ENCODE assay signal across 9 cellular contexts in genomic region chr2:27920148-27920885, GRCh38. TPM values are rescaled to one million over a fixed set of nuclear protein-coding genes. Genes with fewer than 3 reads are reported as not detected.
DNase-seq lines count a peak whose midpoint lies in the region; ATAC-seq lines count a peak whose summit lies in the region.
"Had no signal": no experiment of that assay in that cellular context is flagged by ENCODE, and none has a peak within 500 bp of the region (broad histone marks: within the 10 kb centered on the region; RNA-seq: fewer than 3 reads in every experiment).

No MANE protein-coding gene starts in this region.

- peaks cover 21% of the 10 kb centered on the region for H3K4me1 ChIP-seq in BLaER1

- H3K4me2 ChIP-seq in BLaER1 = peak overlapping the region; percentile 25

- no peak overlapping the region for H3K4me3 Mint-ChIP-seq in T-helper 2 cell treated with Interferon-gamma antibody and Interleukin-4, amounts not matched to agents 5 μg/mL and 100 μg/mL, for 36 hours

- H3K9ac ChIP-seq in BLaER1 = no peak overlapping the region

- H3K9me3 Mint-ChIP-seq in T-helper 2 cell treated with Interferon-gamma antibody and Interleukin-4, amounts not matched to agents 5 μg/mL and 100 μg/mL, for 36 hours = no peaks in the 10 kb centered on the region

- no peaks in the 10 kb centered on the region for H4K20me1 ChIP-seq in BLaER1

- no peaks in the 10 kb centered on the region for H3K27me3 ChIP-seq in BLaER1

- 0 out of 2 replicates have a peak, but pooled peaks cover 4% of the 10 kb centered on the region for H3K9me3 ChIP-seq in BLaER1

- H3K4me1 Mint-ChIP-seq in T-helper 2 cell treated with Interferon-gamma antibody and Interleukin-4, amounts not matched to agents 5 μg/mL and 100 μg/mL, for 36 hours (ENCODE audit: low read depth) = peaks cover 10% of the 10 kb centered on the region

- H3K4me3 ChIP-seq in BLaER1 = no peak overlapping the region

- no peaks in the 10 kb centered on the region for H3K27me3 Mint-ChIP-seq in T-helper 2 cell treated with Interferon-gamma antibody and Interleukin-4, amounts not matched to agents 5 μg/mL and 100 μg/mL, for 36 hours (ENCODE audit: low read depth)

- H3K27ac ChIP-seq in BLaER1 = no peak overlapping the region

- H3K36me3 Mint-ChIP-seq in T-helper 2 cell treated with Interferon-gamma antibody and Interleukin-4, amounts not matched to agents 5 μg/mL and 100 μg/mL, for 36 hours (ENCODE audit: low read depth) = peaks cover 8% of the 10 kb centered on the region

- peaks cover 6% of the 10 kb centered on the region for H3K36me3 ChIP-seq in BLaER1

- DNase-seq in NCI-H2029 treated with DMSO at 0.1 percent for 48 hours (lab: John Stamatoyannopoulos, UW) = peak; percentile 19
- DNase-seq in dermis microvascular lymphatic vessel endothelial cell (ENCODE audit: low read depth in 2 of 2) = peak; percentile 89 to 91
- DNase-seq in mucosa of gallbladder (ENCODE audit: low spot score) = peak; percentile 26
- no peak for DNase-seq in T-helper 2 cell treated with Interferon-gamma antibody and Interleukin-4, amounts not matched to agents 5 μg/mL and 100 μg/mL, for 36 hours (ENCODE audit: low spot score)
- DNase-seq in activated CD4-positive, CD25-positive, alpha-beta regulatory T cell treated with anti-CD3 and anti-CD28 coated beads, Interleukin-2, amount 50 U/mL, for 72 hours = no peak
- no peak for DNase-seq in activated naive CD4-positive, alpha-beta T cell treated with anti-CD3 and anti-CD28 coated beads, Interleukin-2, amount 50 U/mL, for 16 hours
- DNase-seq: activated CD4-positive, alpha-beta T cell treated with anti-CD3 and anti-CD28 coated beads for 4 hours had no signal

- no peak overlapping the region for H3K27ac Mint-ChIP-seq in T-helper 2 cell treated with Interferon-gamma antibody and Interleukin-4, amounts not matched to agents 5 μg/mL and 100 μg/mL, for 36 hours

- ATAC-seq in GM19397 (IDR thresholded peaks at IDR 0.05; ENCODE audit: unreplicated experiment) = no peak

RNA-seq across cellular contexts. Expression of gene BABAM2, which starts 29.8 kb away (rescaled TPM):
- total RNA-seq in dermis microvascular lymphatic vessel endothelial cell (13.0 and 16.6 TPM in 2 replicates), mucosa of gallbladder (47.3 TPM)

RNA-seq across cellular contexts. Expression of gene RBKS, which starts 30.1 kb away (rescaled TPM):
- total RNA-seq in dermis microvascular lymphatic vessel endothelial cell (0.90 and 1.0 TPM in 2 replicates), mucosa of gallbladder (3.9 TPM)

Comparison
In these comparisons a context has a peak if more than half of its experiments do, and no peak if none do; other contexts are left out.
1. DNase-seq: peak in NCI-H2029 treated with DMSO at 0.1 percent for 48 hours (single experiment), dermis microvascular lymphatic vessel endothelial cell (2 of 2) and mucosa of gallbladder (single experiment); none in T-helper 2 cell treated with Interferon-gamma antibody and Interleukin-4, amounts not matched to agents 5 μg/mL and 100 μg/mL, for 36 hours (single experiment), activated CD4-positive, CD25-positive, alpha-beta regulatory T cell treated with anti-CD3 and anti-CD28 coated beads, Interleukin-2, amount 50 U/mL, for 72 hours (single experiment) and activated naive CD4-positive, alpha-beta T cell treated with anti-CD3 and anti-CD28 coated beads, Interleukin-2, amount 50 U/mL, for 16 hours (single experiment).